1 cellular context compared by ENCODE assay signal in genomic region chr21:31374430-31374829, GRCh38.
TF ChIP-seq lines count a peak whose summit lies in the region.

No MANE protein-coding gene starts in this region.

TF ChIP-seq in HEK293, 187 proteins besides CTCF, POLR2A, EP300 and RAD21 (continued from another document):
- TF ChIP-seq ZNF518A (tag by site-specific recombination; conservative IDR thresholded peaks at IDR 0.05; ENCODE audit: low read depth) (no peak), ZNF600 (tag by site-specific recombination; IDR thresholded peaks at IDR 0.05) (no peak; the same call in none of the 2 replicates), ZNF138 (tag by site-specific recombination; IDR thresholded peaks at IDR 0.05; ENCODE audit: borderline replicate concordance) (no peak), ZNF704 (tag by site-specific recombination; IDR thresholded peaks at IDR 0.05) (no peak), SP3 (tag by site-specific recombination; IDR thresholded peaks at IDR 0.05) (no peak), TRIM28 (IDR thresholded peaks at IDR 0.05; ENCODE audit: borderline replicate concordance, low read length) (0 out of 2 replicates have a peak, but pooled peaks have one; percentile 32), ZNF660 (tag by site-specific recombination; IDR thresholded peaks at IDR 0.05) (no peak), SETDB1 (IDR thresholded peaks at IDR 0.05; ENCODE audit: insufficient read length, low read length) (no peak), ZNF133 (tag by site-specific recombination; IDR thresholded peaks at IDR 0.05) (no peak), ZNF18 (tag by site-specific recombination; IDR thresholded peaks at IDR 0.05) (peak; percentile 94), ZNF658 (tag by site-specific recombination; IDR thresholded peaks at IDR 0.05) (no peak), ZSCAN23 (tag by site-specific recombination; IDR thresholded peaks at IDR 0.05) (no peak), PBX3 (CRISPR knock-in tag; IDR thresholded peaks at IDR 0.05) (no peak), ZSCAN5A (tag by site-specific recombination; IDR thresholded peaks at IDR 0.05) (no peak), PRDM6 (tag by site-specific recombination; IDR thresholded peaks at IDR 0.05) (peak; percentile 79), BCL6B (tag by site-specific recombination; IDR thresholded peaks at IDR 0.05) (no peak), ZNF324 (tag by site-specific recombination; IDR thresholded peaks at IDR 0.05) (no peak), ZNF558 (tag by site-specific recombination; IDR thresholded peaks at IDR 0.05) (no peak), ZNF184 (tag by site-specific recombination; IDR thresholded peaks at IDR 0.05) (peak; percentile 25; the same call in 1 of the 2 replicates), ZIC2 (tag by site-specific recombination; IDR thresholded peaks at IDR 0.05) (peak; percentile 72), KLF1 (tag by site-specific recombination; IDR thresholded peaks at IDR 0.05) (peak; percentile 58), GFI1B (tag by site-specific recombination; IDR thresholded peaks at IDR 0.05) (no peak), ZFHX2 (tag by site-specific recombination; conservative IDR thresholded peaks at IDR 0.05) (no peak), ZNF155 (tag by site-specific recombination; IDR thresholded peaks at IDR 0.05) (no peak), ZNF16 (tag by site-specific recombination; IDR thresholded peaks at IDR 0.05; ENCODE audit: low read depth) (no peak), ZNF311 (tag by site-specific recombination; IDR thresholded peaks at IDR 0.05; ENCODE audit: borderline replicate concordance) (no peak), TSHZ1 (tag by site-specific recombination; IDR thresholded peaks at IDR 0.05; ENCODE audit: borderline replicate concordance) (peak; percentile 49; the same call in 1 of the 2 replicates), ZNF292 (tag by site-specific recombination; IDR thresholded peaks at IDR 0.05; ENCODE audit: borderline replicate concordance, low read depth) (no peak), ZNF514 (tag by site-specific recombination; IDR thresholded peaks at IDR 0.05) (no peak), ZNF140 (tag by site-specific recombination; IDR thresholded peaks at IDR 0.05) (no peak), ZBTB6 (tag by site-specific recombination; IDR thresholded peaks at IDR 0.05) (no peak), ZSCAN18 (tag by site-specific recombination; IDR thresholded peaks at IDR 0.05) (no peak), ZNF175 (tag by site-specific recombination; IDR thresholded peaks at IDR 0.05) (no peak), ZNF24 (tag by site-specific recombination; IDR thresholded peaks at IDR 0.05) (no peak), ZNF654 (tag by site-specific recombination; IDR thresholded peaks at IDR 0.05; ENCODE audit: low read depth) (no peak), ZNF112 (tag by site-specific recombination; IDR thresholded peaks at IDR 0.05) (no peak), ZNF274 (IDR thresholded peaks at IDR 0.05; ENCODE audit: low read length) (no peak), ZNF274 (tag by site-specific recombination; IDR thresholded peaks at IDR 0.05; ENCODE audit: borderline replicate concordance) (no peak)
